Comparison of ENCODE assay signal across 9 cellular contexts in genomic region chr1:33099290-33100118, GRCh38. TPM values are rescaled to one million over a fixed set of nuclear protein-coding genes. Genes with fewer than 3 reads are reported as not detected.
DNase-seq lines count a peak whose midpoint lies in the region; ATAC-seq and TF ChIP-seq lines count a peak whose summit lies in the region.
"Had no signal": no experiment of that assay in that cellular context is flagged by ENCODE, and none has a peak within 500 bp of the region (broad histone marks: within the 10 kb centered on the region; RNA-seq: fewer than 3 reads in every experiment).

No MANE protein-coding gene starts in this region.

- H3K56ac ChIP-seq in IMR-90 (ENCODE audit: extremely low read depth, insufficient read depth, low read length): peak overlapping the region; percentile 98

- H3K4me3 ChIP-seq in cardiac muscle cell (no peak overlapping the region), IMR-90 (ENCODE audit: insufficient read depth, low read depth, low read length) (no peak overlapping the region), choroid plexus epithelial cell (ENCODE audit: low read depth, low read length) (no peak overlapping the region), parathyroid adenoma (ENCODE audit: low read depth, low read length) (no peak overlapping the region)
- H3K4me3 ChIP-seq: ovary had no signal

- POLR2A ChIA-PET in IMR-90 (lab: Charles Lee; ENCODE audit: unreplicated experiment): interaction anchor here (0.5 to 1.0 kb wide), 6 partner anchors 10 to 1350 kb away, joined by 3 to 7 read pairs (median 5); partner anchors contain the start of gene TRIM62

- H3K4me1 ChIP-seq in cardiac muscle cell (ENCODE audit: low read depth) (no peaks in the 10 kb centered on the region), IMR-90 (ENCODE audit: control insufficient read depth, insufficient read depth, low read length) (peaks cover 40% of the 10 kb centered on the region), parathyroid adenoma (peaks cover 4% of the 10 kb centered on the region)

- peaks cover 9 to 32% of the 10 kb centered on the region in 2 experiments for H3K79me1 ChIP-seq in IMR-90 (ENCODE audit: low read depth in 1 of 2, low read length in 2 of 2)

- no peaks in the 10 kb centered on the region for H3K79me2 ChIP-seq in parathyroid adenoma

- H3K27ac ChIP-seq in cardiac muscle cell (no peak overlapping the region), IMR-90 (ENCODE audit: insufficient read depth, low read length) (peak overlapping the region; percentile 92), parathyroid adenoma (peak overlapping the region; percentile 49)
- H3K27ac ChIP-seq: ovary had no signal

- H3K27me3 ChIP-seq in cardiac muscle cell (no peaks in the 10 kb centered on the region), IMR-90 (ENCODE audit: control insufficient read depth, insufficient read depth, low read length) (no peaks in the 10 kb centered on the region), parathyroid adenoma (ENCODE audit: control insufficient read depth, insufficient read depth, low read length) (no peaks in the 10 kb centered on the region)
- H3K27me3 ChIP-seq: ovary had no signal

- in situ Hi-C loops in IMR-90 (cut with MboI; ENCODE audit: low sequenced_read_pairs): loop anchor here (10.0 to 25.0 kb wide), 2 partner anchors 365 to 513 kb away; no protein-coding TSS in a partner anchor

- no peaks in the 10 kb centered on the region for H4K20me1 ChIP-seq in IMR-90 (ENCODE audit: insufficient read depth, low read length)

- H3K18ac ChIP-seq in IMR-90 (ENCODE audit: low read depth, low read length): peak overlapping the region; percentile 89

- WGBS in IMR-90 (ENCODE audit: extremely low coverage in 2 of 2, insufficient read length in 1 of 2), 2 experiments: 0% methylated on average over 4 of the region's 13 CpGs; no CpG with 5 or more reads in 1 of the 2 experiments

- H3K9ac ChIP-seq in IMR-90 (ENCODE audit: low read depth, low read length) (peak overlapping the region; percentile 51), parathyroid adenoma (no peak overlapping the region)

- no peak for ATAC-seq in Right ventricle myocardium inferior
- peak; percentile 94 for ATAC-seq in IMR-90 (ENCODE audit: low read depth)
- ATAC-seq in left lobe of liver: no peak

- H3K36me3 ChIP-seq in cardiac muscle cell (no peaks in the 10 kb centered on the region), IMR-90 (ENCODE audit: control insufficient read depth, insufficient read depth, low read length) (peaks cover 16% of the 10 kb centered on the region; the same call in 1 of the 2 replicates), parathyroid adenoma (ENCODE audit: control insufficient read depth, insufficient read depth, low read length) (no peaks in the 10 kb centered on the region)
- H3K36me3 ChIP-seq: ovary had no signal

- H3K4me2 ChIP-seq in IMR-90 (ENCODE audit: low read depth, low read length) (peak overlapping the region; percentile 30), parathyroid adenoma (ENCODE audit: low read length) (no peak overlapping the region)

- H2BK5ac ChIP-seq in IMR-90 (ENCODE audit: low read depth, low read length, poor library complexity, severe bottlenecking): peak overlapping the region; percentile 99

- H3K23ac ChIP-seq in IMR-90 (ENCODE audit: low read depth, low read length): peak overlapping the region; percentile 100

- dilution Hi-C loops in IMR-90 (cut with HindIII; ENCODE audit: low sequenced_read_pairs, unreplicated experiment): no loop called here

- peak overlapping the region; percentile 100 for H3K4ac ChIP-seq in IMR-90 (ENCODE audit: low read depth, low read length)

- TF ChIP-seq RAD21 in IMR-90 (IDR thresholded peaks at IDR 0.05; ENCODE audit: low read length): peak; percentile 49

- peak overlapping the region; percentile 95 for H4K5ac ChIP-seq in IMR-90 (ENCODE audit: low read depth, low read length)

- peak overlapping the region; percentile 100 for H2BK120ac ChIP-seq in IMR-90 (ENCODE audit: low read depth, low read length)

- H2AK9ac ChIP-seq in IMR-90 (replicated peaks; ENCODE audit: low read depth, low read length, poor library complexity): peak overlapping the region; percentile 98

- no TSS peak for BruUV-seq in IMR-90 (replicated peaks; lab: Mats Ljungman, UMichigan)

- peak overlapping the region; percentile 97 for H2AK5ac ChIP-seq in IMR-90 (ENCODE audit: low read depth, low read length)

- H2BK20ac ChIP-seq in IMR-90 (ENCODE audit: low read depth, low read length): peak overlapping the region; percentile 100

- H4K91ac ChIP-seq in IMR-90 (ENCODE audit: insufficient read depth, low read depth, low read length): peak overlapping the region; percentile 99

- DNase-seq in cardiac muscle cell (ENCODE audit: low read depth in 1 of 2, low spot score in 1 of 2): peak; percentile 17 to 100
- no peak for DNase-seq in Right ventricle myocardium inferior (ENCODE audit: missing footprints)
- peak; percentile 100 for DNase-seq in IMR-90
- peak; percentile 51 for DNase-seq in activated CD4-positive, CD25-positive, alpha-beta regulatory T cell treated with anti-CD3 and anti-CD28 coated beads, Interleukin-2, amount 50 U/mL, for 72 hours
- peak; percentile 100 for DNase-seq in choroid plexus epithelial cell (ENCODE audit: low read depth)
- DNase-seq in left lobe of liver (ENCODE audit: low spot score): no peak
- DNase-seq in NCI-H446 treated with DMSO at 0.1 percent for 48 hours (lab: John Stamatoyannopoulos, UW): no peak

- peak overlapping the region; percentile 63 for H2AFZ ChIP-seq in IMR-90 (replicated peaks; ENCODE audit: low read length, poor library complexity)
- no peak overlapping the region for H2AFZ ChIP-seq in parathyroid adenoma

- no peaks in the 10 kb centered on the region for H3K9me3 ChIP-seq in cardiac muscle cell (ENCODE audit: low read depth)
- H3K9me3 ChIP-seq in IMR-90 (ENCODE audit: control insufficient read depth, insufficient read depth, low read length): no peaks in the 10 kb centered on the region
- H3K9me3 ChIP-seq in parathyroid adenoma (ENCODE audit: control insufficient read depth, low read length): no peaks in the 10 kb centered on the region
- H3K9me3 ChIP-seq: ovary had no signal

- H3K14ac ChIP-seq in IMR-90 (replicated peaks; ENCODE audit: low read depth, low read length): peak overlapping the region; percentile 99

- intact Hi-C loops in Right ventricle myocardium inferior (cut with DNase I) (loop anchor here (10.0 kb wide), 1 partner anchor 265 kb away; no protein-coding TSS in a partner anchor), IMR-90 (cut with micrococcal nuclease) (loop anchor here (1.0 to 10.0 kb wide), 5 partner anchors 28 to 395 kb away; partner anchors contain the start of genes SYNC and ZNF362)

- H3K9me1 ChIP-seq in IMR-90 (ENCODE audit: insufficient read depth, low read length): peaks cover 31% of the 10 kb centered on the region

- TF ChIP-seq CTCF in cardiac muscle cell (IDR thresholded peaks at IDR 0.05; ENCODE audit: low read depth, low read length) (peak; percentile 65), IMR-90 (conservative IDR thresholded peaks at IDR 0.05; ENCODE audit: low read depth, low read length) (peak; percentile 77), choroid plexus epithelial cell (conservative IDR thresholded peaks at IDR 0.05; ENCODE audit: low read depth, low read length) (peak; percentile 75), parathyroid adenoma (IDR thresholded peaks at IDR 0.05) (no peak)

- peak; percentile 62; the same call in 1 of the 2 replicates for TF ChIP-seq POLR2A in IMR-90 (IDR thresholded peaks at IDR 0.05; ENCODE audit: low read depth, low read length)

- peak overlapping the region; percentile 82 to 99 for H4K8ac ChIP-seq in IMR-90 (ENCODE audit: low read depth in 2 of 2, low read length in 2 of 2)

- CTCF ChIA-PET in IMR-90 (lab: Yijun Ruan, JAX): interaction anchor here (0.6 to 2.8 kb wide), 2 partner anchors 27 to 196 kb away, joined by 3 to 8 read pairs; no protein-coding TSS in a partner anchor

- H2BK15ac ChIP-seq in IMR-90 (ENCODE audit: low read depth, low read length): peak overlapping the region; percentile 89

TF ChIP-seq in IMR-90, 13 proteins besides CTCF, POLR2A, EP300 and RAD21 (continues in another document):
- TF ChIP-seq CHD1 (IDR thresholded peaks at IDR 0.05; ENCODE audit: low read depth, low read length) (no peak; the same call in 1 of the 2 replicates), RCOR1 (IDR thresholded peaks at IDR 0.05; ENCODE audit: insufficient replicate concordance, low read length) (peak; percentile 78), FOS (IDR thresholded peaks at IDR 0.05; ENCODE audit: low read depth, low read length) (peak; percentile 26), MXI1 (IDR thresholded peaks at IDR 0.05; ENCODE audit: borderline replicate concordance, low read depth, low read length) (peak; percentile 61), NFE2L2 (IDR thresholded peaks at IDR 0.05; ENCODE audit: low read depth, low read length) (peak; percentile 48), CEBPB (IDR thresholded peaks at IDR 0.05; ENCODE audit: low read depth, low read length) (0 out of 2 replicates have a peak, but pooled peaks have one; percentile 26), SMC3 (IDR thresholded peaks at IDR 0.05; ENCODE audit: low read depth, low read length) (peak; percentile 49), BHLHE40 (IDR thresholded peaks at IDR 0.05; ENCODE audit: low read depth, low read length) (peak; percentile 96), MAFK (IDR thresholded peaks at IDR 0.05; ENCODE audit: low read depth, low read length) (peak; percentile 52), MAZ (IDR thresholded peaks at IDR 0.05; ENCODE audit: borderline replicate concordance, low read depth, low read length) (no peak; the same call in none of the 2 replicates), RFX5 (IDR thresholded peaks at IDR 0.05; ENCODE audit: low read depth, low read length) (no peak)
- TF ChIP-seq, protein P1, sequence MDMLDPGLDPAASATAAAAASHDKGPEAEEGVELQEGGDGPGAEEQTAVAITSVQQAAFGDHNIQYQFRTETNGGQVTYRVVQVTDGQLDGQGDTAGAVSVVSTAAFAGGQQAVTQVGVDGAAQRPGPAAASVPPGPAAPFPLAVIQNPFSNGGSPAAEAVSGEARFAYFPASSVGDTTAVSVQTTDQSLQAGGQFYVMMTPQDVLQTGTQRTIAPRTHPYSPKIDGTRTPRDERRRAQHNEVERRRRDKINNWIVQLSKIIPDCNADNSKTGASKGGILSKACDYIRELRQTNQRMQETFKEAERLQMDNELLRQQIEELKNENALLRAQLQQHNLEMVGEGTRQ (IDR thresholded peaks at IDR 0.05; ENCODE audit: low read depth, low read length): peak; percentile 97

RNA-seq across cellular contexts. Expression of gene AZIN2, which starts 18.6 kb away (rescaled TPM):
- total RNA-seq in cardiac muscle cell: 7.7 and 9.7 TPM in 2 replicates
- 13.4 and 18.6 TPM in 2 replicates for polyA plus RNA-seq in cardiac muscle cell
- total RNA-seq in Right ventricle myocardium inferior: 2.1 TPM
- 2.2 and 4.7 TPM in 2 replicates for total RNA-seq in IMR-90 (2012; rRNA removed)
- 8.0 and 8.9 TPM in 2 replicates for polyA plus RNA-seq in IMR-90 (2012; rRNA removed)
- polyA plus RNA-seq in IMR-90 (2012; cell fraction: cytosol; rRNA removed): 7.5 and 10.8 TPM in 2 replicates
- 26.2 and 26.3 TPM in 2 replicates for polyA plus RNA-seq in IMR-90 (2012; cell fraction: nucleus; rRNA removed; ENCODE audit: low replicate concordance)
- total RNA-seq in left lobe of liver: 0.55 TPM

Comparison
In these comparisons a context has a peak if more than half of its experiments do, and no peak if none do; other contexts are left out.
1. DNase-seq: peak in cardiac muscle cell (2 of 2), IMR-90 (single experiment), activated CD4-positive, CD25-positive, alpha-beta regulatory T cell treated with anti-CD3 and anti-CD28 coated beads, Interleukin-2, amount 50 U/mL, for 72 hours (single experiment) and choroid plexus epithelial cell (single experiment); none in Right ventricle myocardium inferior (single experiment), left lobe of liver (single experiment) and NCI-H446 treated with DMSO at 0.1 percent for 48 hours (single experiment).